In genomic region chr14:86364634-86365033, GRCh38 we compare ENCODE assay signal across 25 cellular contexts.
"Had no signal": no experiment of that assay in that cellular context is flagged by ENCODE, and none has a peak within 500 bp of the region (broad histone marks: within the 10 kb centered on the region; RNA-seq: fewer than 3 reads in every experiment).

No MANE protein-coding gene starts in this region.

- DNase-seq: stimulated activated CD4-positive, alpha-beta T cell treated with anti-CD3 and anti-CD28 coated beads, Interleukin-2, amount 100 ng/mL, for 24 hours; stimulated activated CD4-positive, alpha-beta T cell treated with anti-CD3 and anti-CD28 coated beads, Interleukin-2, amount 100 ng/mL, for 48 hours; stimulated activated CD4-positive, alpha-beta T cell treated with anti-CD3 and anti-CD28 coated beads, Interleukin-4, amount 100 ng/mL, for 1 hour; stimulated activated CD4-positive, alpha-beta T cell treated with anti-CD3 and anti-CD28 coated beads, Interleukin-4, amount 100 ng/mL, for 24 hours; stimulated activated CD4-positive, alpha-beta T cell treated with anti-CD3 and anti-CD28 coated beads, Interleukin-4, amount 100 ng/mL, for 4 hours; stimulated activated naive B cell treated with anti-CD40 and anti-IgM and Interleukin-4, amounts not matched to agents 10 μg/mL and 1 μg/mL and 100 μg/mL, for 72 hours; stimulated activated naive CD4-positive, alpha-beta T cell; stimulated activated naive CD4-positive, alpha-beta T cell treated with Interleukin-2 at 50 U/mL for 16 hours; stimulated activated naive CD8-positive, alpha-beta T cell treated with anti-CD3 and anti-CD28 coated beads, Interleukin-15, amount 100 ng/mL, for 72 hours; stimulated activated naive CD8-positive, alpha-beta T cell treated with anti-CD3 and anti-CD28 coated beads, Interleukin-15, Interleukin-2, amounts not matched to agents 100 U/mL and 50 U/mL, for 24 hours; stomach; substantia nigra; testis; thyroid gland; tibial artery; transverse colon; trophoblast cell; uterus had no signal

- H3K4me1 ChIP-seq: stomach, suprapubic skin, testis, thyroid gland, tibial artery, tibial nerve, transverse colon, upper lobe of left lung, uterus, vagina had no signal

- H3K27me3 ChIP-seq: stomach, suprapubic skin, testis, thyroid gland, tibial artery, tibial nerve, transverse colon, upper lobe of left lung, uterus, vagina had no signal

- H3K9me3 ChIP-seq: stomach, suprapubic skin, testis, thoracic aorta, thyroid gland, tibial artery, tibial nerve, transverse colon, upper lobe of left lung, uterus, vagina had no signal

- H3K27ac ChIP-seq: stomach, suprapubic skin, testis, thoracic aorta, thyroid gland, tibial artery, tibial nerve, transverse colon, upper lobe of left lung, uterus, vagina had no signal

- H3K4me3 ChIP-seq: stomach, suprapubic skin, testis, thoracic aorta, thyroid gland, tibial artery, tibial nerve, transverse colon, upper lobe of left lung, uterus, vagina had no signal

- ATAC-seq: stimulated activated effector memory CD8-positive, alpha-beta T cell treated with anti-CD3 and anti-CD28 coated beads, Interleukin-12 subunit alpha, Interleukin-12 subunit beta, amount 100 ng/mL, for 72 hours; stimulated activated memory B cell treated with anti-CD40 and anti-IgM and Interleukin-4, amounts not matched to agents 10 μg/mL and 1 μg/mL and 100 μg/mL, for 72 hours; stimulated activated naive B cell treated with anti-CD40 and anti-IgM and Interleukin-4, amounts not matched to agents 10 μg/mL and 1 μg/mL and 100 μg/mL, for 72 hours; stimulated activated naive CD8-positive, alpha-beta T cell treated with anti-CD3 and anti-CD28 coated beads, Interleukin-15, amount 100 ng/mL, for 72 hours; stimulated activated naive CD8-positive, alpha-beta T cell treated with anti-CD3 and anti-CD28 coated beads, Interleukin-15, Interleukin-2, amounts not matched to agents 100 U/mL and 50 U/mL, for 24 hours had no signal

- H3K36me3 ChIP-seq: stomach, suprapubic skin, thoracic aorta, thyroid gland, tibial artery, tibial nerve, transverse colon, upper lobe of left lung, uterus, vagina had no signal
